ENCODE assay signal across 8 cellular contexts in the genomic region with DNA sequence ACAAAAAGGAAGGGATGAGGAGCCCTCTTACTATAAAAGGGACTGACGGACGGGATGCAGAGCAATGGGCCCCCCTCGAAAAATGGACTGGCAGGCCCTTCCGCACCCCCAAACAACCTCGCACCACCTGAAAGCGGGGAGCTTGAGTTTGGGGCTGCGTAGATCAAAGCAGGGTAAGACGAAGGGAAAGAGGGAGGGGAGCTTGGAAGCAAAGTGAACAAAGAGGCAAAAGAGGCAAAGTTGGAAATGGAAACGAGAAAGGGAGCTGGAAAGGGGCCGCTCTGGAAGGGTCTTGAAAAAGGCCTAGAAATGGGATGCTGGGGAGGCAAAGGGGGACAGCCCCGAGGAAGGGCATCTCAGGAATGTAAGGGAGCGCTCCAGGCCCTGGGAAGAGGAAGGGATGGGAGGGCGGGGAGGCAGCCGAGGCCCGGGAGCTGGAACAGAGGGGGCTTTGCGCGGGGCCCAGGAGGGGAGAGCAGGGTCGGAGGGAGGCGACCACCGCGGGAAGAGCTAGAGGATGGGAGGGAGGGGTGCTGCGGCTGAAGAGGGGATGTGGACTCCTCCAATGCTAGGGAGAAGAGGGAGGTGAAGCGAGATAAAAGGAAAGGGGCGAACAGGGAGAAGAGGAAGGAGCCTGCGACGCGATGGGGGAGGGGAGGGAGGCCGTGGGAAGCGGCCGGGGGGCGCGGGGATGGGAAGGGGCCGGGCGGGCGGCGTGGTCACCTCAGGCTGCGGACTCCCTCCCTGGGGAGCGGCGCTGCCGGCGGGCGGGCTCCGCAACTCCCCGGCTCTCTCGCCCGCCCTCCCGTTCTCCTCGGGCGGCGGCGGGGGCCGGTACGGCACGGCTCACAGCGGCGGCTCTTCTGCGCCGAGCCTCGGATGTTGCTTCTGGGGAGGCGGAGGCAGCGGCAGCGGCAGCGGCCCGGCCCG. TPM values are rescaled to one million over a fixed set of nuclear protein-coding genes. Genes with fewer than 3 reads are reported as not detected.
DNase-seq lines count a peak whose midpoint lies in the region; ATAC-seq and TF ChIP-seq lines count a peak whose summit lies in the region.

No MANE protein-coding gene starts in this region.

- peak; percentile 8 for ATAC-seq in GM21423 (IDR thresholded peaks at IDR 0.05; ENCODE audit: unreplicated experiment)

- no peak for TF ChIP-seq POLR2A in testis (IDR thresholded peaks at IDR 0.05)

- H3K27me3 ChIP-seq in HUES6 (ENCODE audit: control insufficient read depth, insufficient read depth, low read length) (peaks cover 8% of the 10 kb centered on the region; the same call in 1 of the 2 replicates), testis (no peaks in the 10 kb centered on the region)

- TF ChIP-seq CTCF in epithelial cell of proximal tubule (conservative IDR thresholded peaks at IDR 0.05; ENCODE audit: low read depth, low read length) (no peak), testis (IDR thresholded peaks at IDR 0.05) (no peak)

- WGBS in testis, 2 donors, result 0 to 1% methylated on average over 29 to 48 of the region's 65 CpGs

- H3K27ac ChIP-seq in HUES6 (ENCODE audit: low read depth, low read length) (peak overlapping the region; percentile 70; the same call in 1 of the 2 replicates), testis (peak overlapping the region; percentile 88 to 93)

- intact Hi-C loops in testis (cut with DNase I; ENCODE audit: low total_unique reads), result no loop called here

- H3K4me3 ChIP-seq in HUES6 (ENCODE audit: low read depth, low read length) (peak overlapping the region; percentile 89), epithelial cell of proximal tubule (ENCODE audit: low read depth, low read length) (peak overlapping the region; percentile 81), testis (peak overlapping the region; percentile 96 to 97)

- peak overlapping the region; percentile 72 for H3K9ac ChIP-seq in HUES6 (ENCODE audit: low read length)

- H3K36me3 ChIP-seq in HUES6 (ENCODE audit: control insufficient read depth, insufficient read depth, low read length), result no peaks in the 10 kb centered on the region
- no peaks in the 10 kb centered on the region for H3K36me3 ChIP-seq in testis (ENCODE audit: low read depth, missing control alignments)

- peak; percentile 26 for DNase-seq in DMS53 treated with DMSO at 0.1 percent for 48 hours (lab: John Stamatoyannopoulos, UW; ENCODE audit: unreplicated experiment)
- DNase-seq in activated CD4-positive, alpha-beta T cell treated with anti-CD3 and anti-CD28 coated beads, Interleukin-2, amount 50 U/mL, for 1 hour, result peak; percentile 20
- DNase-seq in epithelial cell of proximal tubule (ENCODE audit: low read depth), result no peak
- DNase-seq in mucosa of gallbladder (ENCODE audit: low spot score), result peak; percentile 14
- DNase-seq in testis, result peak; percentile 58
- DNase-seq in inferior parietal cortex (ENCODE audit: extremely low spot score), result no peak

- H3K9me3 ChIP-seq in HUES6 (ENCODE audit: control insufficient read depth, insufficient read depth, low read depth, low read length) (no peaks in the 10 kb centered on the region), testis (no peaks in the 10 kb centered on the region)

- H3K4me1 ChIP-seq in HUES6 (ENCODE audit: control insufficient read depth, insufficient read depth, low read length) (peaks cover 20% of the 10 kb centered on the region), testis (peaks cover 32% of the 10 kb centered on the region)

RNA-seq across cellular contexts. Expression of a gene that starts 0.6 kb away (rescaled TPM):
- total RNA-seq in epithelial cell of proximal tubule (57.9 and 71.4 TPM in 2 replicates), mucosa of gallbladder (74.8 TPM), testis (10 to 100 TPM; 39.5 to 40.4 TPM)
- 30.0 TPM for polyA plus RNA-seq in testis (ENCODE audit: insufficient read depth, low read depth, low replicate concordance)

RNA-seq across cellular contexts. Expression of a gene that starts 54.3 kb away (rescaled TPM):
- total RNA-seq in epithelial cell of proximal tubule, result 30.6 and 33.8 TPM in 2 replicates
- 18.7 TPM for total RNA-seq in mucosa of gallbladder
- total RNA-seq in testis, result 10 to 100 TPM; 29.6 to 39.1 TPM
- polyA plus RNA-seq in testis (ENCODE audit: insufficient read depth, low read depth, low replicate concordance), result 31.2 TPM

Comparison
In these comparisons a context has a peak if more than half of its experiments do, and no peak if none do; other contexts are left out.
1. DNase-seq: peak in DMS53 treated with DMSO at 0.1 percent for 48 hours (single experiment), activated CD4-positive, alpha-beta T cell treated with anti-CD3 and anti-CD28 coated beads, Interleukin-2, amount 50 U/mL, for 1 hour (single experiment), mucosa of gallbladder (single experiment) and testis (single experiment); none in epithelial cell of proximal tubule (single experiment) and inferior parietal cortex (single experiment).
2. Peak in every context shown above with its lines, with median percentiles within 50 percentile points of each other: H3K4me3 ChIP-seq.